1 cellular context compared by ENCODE assay signal in the genomic region with DNA sequence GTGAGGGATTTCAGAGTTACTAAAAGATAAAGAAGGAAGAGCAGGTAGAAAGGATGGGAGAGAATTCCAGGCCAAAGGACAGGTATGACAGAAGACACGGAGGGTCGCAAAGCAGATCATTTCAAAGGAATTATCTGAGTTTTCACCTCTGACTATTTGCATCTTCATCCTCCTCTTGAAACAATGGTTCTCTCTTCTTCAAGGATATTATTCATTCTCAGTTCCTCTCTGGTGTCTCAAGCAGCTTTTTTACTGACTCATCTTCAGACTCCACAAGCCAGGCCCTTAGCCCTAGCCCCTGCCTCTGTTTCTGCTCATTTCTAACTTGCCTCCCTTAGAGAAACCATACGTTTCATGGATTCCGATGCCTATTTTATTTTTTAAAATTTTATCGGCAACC.
TF ChIP-seq lines count a peak whose summit lies in the region.

No MANE protein-coding gene starts in this region.

TF ChIP-seq in IMR-90, 13 proteins besides CTCF, POLR2A, EP300 and RAD21 (continued from another document):
- no peak for TF ChIP-seq RCOR1 (IDR thresholded peaks at IDR 0.05; ENCODE audit: insufficient replicate concordance, low read length)
- TF ChIP-seq, protein P1, sequence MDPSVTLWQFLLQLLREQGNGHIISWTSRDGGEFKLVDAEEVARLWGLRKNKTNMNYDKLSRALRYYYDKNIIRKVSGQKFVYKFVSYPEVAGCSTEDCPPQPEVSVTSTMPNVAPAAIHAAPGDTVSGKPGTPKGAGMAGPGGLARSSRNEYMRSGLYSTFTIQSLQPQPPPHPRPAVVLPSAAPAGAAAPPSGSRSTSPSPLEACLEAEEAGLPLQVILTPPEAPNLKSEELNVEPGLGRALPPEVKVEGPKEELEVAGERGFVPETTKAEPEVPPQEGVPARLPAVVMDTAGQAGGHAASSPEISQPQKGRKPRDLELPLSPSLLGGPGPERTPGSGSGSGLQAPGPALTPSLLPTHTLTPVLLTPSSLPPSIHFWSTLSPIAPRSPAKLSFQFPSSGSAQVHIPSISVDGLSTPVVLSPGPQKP (IDR thresholded peaks at IDR 0.05; ENCODE audit: borderline replicate concordance, low read depth, low read length), result no peak
- TF ChIP-seq RFX5 (IDR thresholded peaks at IDR 0.05; ENCODE audit: low read depth, low read length), result no peak
- TF ChIP-seq SMC3 (IDR thresholded peaks at IDR 0.05; ENCODE audit: low read depth, low read length), result no peak
TF ChIP-seq in IMR-90: peak in this region for 0.
